16 cellular contexts compared by ENCODE assay signal in the genomic region with DNA sequence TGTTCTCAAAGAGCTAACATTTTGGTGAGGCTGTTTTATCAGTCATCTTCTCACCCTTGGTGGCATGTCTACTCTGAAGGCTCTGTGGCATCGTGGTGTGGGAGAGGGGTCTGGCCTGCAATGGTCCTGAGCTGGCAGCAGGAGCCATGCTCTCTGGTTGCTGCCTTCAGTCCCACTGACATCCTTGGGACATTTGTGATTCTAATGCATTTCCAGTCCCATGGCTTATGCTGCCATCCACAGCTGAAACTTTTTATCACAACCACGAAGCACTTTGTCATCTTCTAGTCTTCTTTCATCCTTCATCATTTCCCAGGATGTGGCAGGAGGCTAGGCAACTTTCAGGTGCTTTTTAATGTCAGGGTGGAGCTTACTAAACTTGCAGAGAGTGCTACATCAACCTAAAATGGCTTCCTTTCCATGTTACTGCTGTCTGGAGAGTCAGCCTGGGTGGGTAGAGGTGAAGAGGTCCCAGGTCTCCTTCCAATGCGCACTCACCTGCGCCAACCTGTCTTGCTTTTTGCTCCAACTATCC.
DNase-seq lines count a peak whose midpoint lies in the region; ATAC-seq and TF ChIP-seq lines count a peak whose summit lies in the region.
"Had no signal": no experiment of that assay in that cellular context is flagged by ENCODE, and none has a peak within 500 bp of the region (broad histone marks: within the 10 kb centered on the region; RNA-seq: fewer than 3 reads in every experiment).

No MANE protein-coding gene starts in this region.

- no peaks in the 10 kb centered on the region for H3K27me3 ChIP-seq in adrenal gland

- no peaks in the 10 kb centered on the region for H3K4me1 ChIP-seq in adrenal gland (replicated peaks in 1 of 2)
- H3K4me1 ChIP-seq: A549, parathyroid adenoma had no signal

- peak; percentile 21 for DNase-seq in NCI-H1694 treated with DMSO at 0.1 percent for 48 hours (lab: John Stamatoyannopoulos, UW)
- no peak for DNase-seq in NCI-H1694 (lab: John Stamatoyannopoulos, UW)
- DNase-seq in DMS 273 (lab: John Stamatoyannopoulos, UW; ENCODE audit: unreplicated experiment), result peak; percentile 51
- peak; percentile 20 for DNase-seq in NAMALWA (ENCODE audit: low spot score)
- DNase-seq in globus pallidus (ENCODE audit: low spot score), result peak; percentile 33
- DNase-seq in NOMO-1 (lab: John Stamatoyannopoulos, UW; ENCODE audit: unreplicated experiment in 2 of 2), result no peak
- DNase-seq in adrenal gland, result no peak
- DNase-seq: activated CD4-positive, alpha-beta T cell treated with anti-CD3 and anti-CD28 coated beads, Interleukin-2, amount 50 U/mL, for 48 hours; activated gamma-delta T cell; Calu3; islet precursor cell; NCI-H1092; NCI-H510A treated with DMSO at 0.1 percent for 48 hours had no signal

- H3K27ac ChIP-seq in adrenal gland, result no peak overlapping the region
- H3K27ac ChIP-seq: A549, parathyroid adenoma had no signal

- ATAC-seq in GM18867 (IDR thresholded peaks at IDR 0.05; ENCODE audit: unreplicated experiment), result no peak
- ATAC-seq: A549 had no signal

- no peaks in the 10 kb centered on the region for H3K9me3 ChIP-seq in adrenal gland (replicated peaks in 1 of 3)
- H3K9me3 ChIP-seq: A549 had no signal

- 72 to 86% (median 76%) methylated on average over 4 of the region's 4 CpGs for WGBS in adrenal gland, 4 donors

- peak in 1 of 6 experiments; percentile 5 for TF ChIP-seq CTCF in adrenal gland (IDR thresholded peaks at IDR 0.05)

- H3K4me3 ChIP-seq in adrenal gland, result no peak overlapping the region
- H3K4me3 ChIP-seq: A549 had no signal

- intact Hi-C loops in adrenal gland (cut with DNase I), result no loop called here

- no peak for TF ChIP-seq POLR2A in adrenal gland (IDR thresholded peaks at IDR 0.05)

- no peaks in the 10 kb centered on the region for H3K36me3 ChIP-seq in adrenal gland (replicated peaks in 1 of 2)

Comparison
In these comparisons a context has a peak if more than half of its experiments do, and no peak if none do; other contexts are left out.
1. DNase-seq: peak in NCI-H1694 treated with DMSO at 0.1 percent for 48 hours (single experiment), DMS 273 (single experiment), NAMALWA (single experiment) and globus pallidus (single experiment); none in NCI-H1694 (single experiment), NOMO-1 (0 of 2) and adrenal gland (0 of 7).